Comparison of ENCODE assay signal across 8 cellular contexts in genomic region chr6:142374965-142375733, GRCh38.
DNase-seq lines count a peak whose midpoint lies in the region; ATAC-seq, FAIRE-seq and TF ChIP-seq lines count a peak whose summit lies in the region.

No MANE protein-coding gene starts in this region.

- H3K9ac ChIP-seq in parathyroid adenoma = no peak overlapping the region

- DNase-seq in RCC 7860 (ENCODE audit: low spot score) (peak; percentile 92), fibroblast of the aortic adventitia (ENCODE audit: low read depth) (peak; percentile 83)
- no peak for DNase-seq in stimulated activated CD4-positive, alpha-beta T cell treated with anti-CD3 and anti-CD28 coated beads, Interleukin-2, amount 100 ng/mL, for 24 hours
- DNase-seq in activated T-cell treated with anti-CD3 and anti-CD28 coated beads, Interleukin-2, amount 50 U/mL, for 1 hour = no peak

- no peaks in the 10 kb centered on the region for H3K4me1 ChIP-seq in parathyroid adenoma

- H3K79me2 ChIP-seq in parathyroid adenoma = no peaks in the 10 kb centered on the region

- TF ChIP-seq CTCF in fibroblast of the aortic adventitia (IDR thresholded peaks at IDR 0.05; ENCODE audit: insufficient read depth, low read length) = no peak
- TF ChIP-seq CTCF in parathyroid adenoma (IDR thresholded peaks at IDR 0.05) = no peak

- FAIRE-seq in G401.6 (lab: Jason Lieb, UNC) = peak; percentile 13
- FAIRE-seq in RCC 7860 (lab: Jason Lieb, UNC) = peak; percentile 98

- no peak overlapping the region for H3K4me3 ChIP-seq in fibroblast of the aortic adventitia (ENCODE audit: low read depth, low read length)
- H3K4me3 ChIP-seq in parathyroid adenoma (ENCODE audit: low read depth, low read length) = no peak overlapping the region

- H3K27me3 ChIP-seq in parathyroid adenoma (ENCODE audit: control insufficient read depth, insufficient read depth, low read length) = no peaks in the 10 kb centered on the region

- no peaks in the 10 kb centered on the region for H3K9me3 ChIP-seq in parathyroid adenoma (ENCODE audit: control insufficient read depth, low read length)

- H3K36me3 ChIP-seq in parathyroid adenoma (ENCODE audit: control insufficient read depth, insufficient read depth, low read length) = no peaks in the 10 kb centered on the region

- no peak overlapping the region for H3K27ac ChIP-seq in parathyroid adenoma

- peak overlapping the region; percentile 48 for H3K4me2 ChIP-seq in parathyroid adenoma (ENCODE audit: low read length)

- ATAC-seq in HG02623 (IDR thresholded peaks at IDR 0.05; ENCODE audit: unreplicated experiment) = no peak
- ATAC-seq in HG03565 (IDR thresholded peaks at IDR 0.05; ENCODE audit: unreplicated experiment) = no peak

- H2AFZ ChIP-seq in parathyroid adenoma = no peak overlapping the region

Comparison
In these comparisons a context has a peak if more than half of its experiments do, and no peak if none do; other contexts are left out.
1. DNase-seq: peak in RCC 7860 (single experiment) and fibroblast of the aortic adventitia (single experiment); none in stimulated activated CD4-positive, alpha-beta T cell treated with anti-CD3 and anti-CD28 coated beads, Interleukin-2, amount 100 ng/mL, for 24 hours (0 of 2) and activated T-cell treated with anti-CD3 and anti-CD28 coated beads, Interleukin-2, amount 50 U/mL, for 1 hour (single experiment).